In genomic region chr1:7339014-7339413, GRCh38 we compare ENCODE assay signal across 27 cellular contexts.
"Had no signal": no experiment of that assay in that cellular context is flagged by ENCODE, and none has a peak within 500 bp of the region (broad histone marks: within the 10 kb centered on the region; RNA-seq: fewer than 3 reads in every experiment).

No MANE protein-coding gene starts in this region.

- H3K4me3 ChIP-seq: adrenal gland, ascending aorta, breast epithelium, coronary artery, dorsolateral prefrontal cortex, gastrocnemius medialis had no signal

- H3K27ac ChIP-seq: adrenal gland, ascending aorta, breast epithelium, coronary artery, dorsolateral prefrontal cortex, foreskin keratinocyte, gastrocnemius medialis had no signal

- ATAC-seq: activated CD4-positive, alpha-beta T cell treated with anti-CD3 and anti-CD28 coated beads for 36 hours; activated CD8-positive, alpha-beta memory T cell treated with anti-CD3 and anti-CD28 coated beads, Interleukin-2, amount 10 ng/mL, durations not matched to agents 7 days and 5 days; activated CD8-positive, alpha-beta T cell treated with anti-CD3 and anti-CD28 coated beads, Interleukin-2, amount 10 ng/mL, durations not matched to agents 7 days and 5 days; activated naive CD8-positive, alpha-beta T cell treated with anti-CD3 and anti-CD28 coated beads, Interleukin-2, amount 50 U/mL, for 24 hours; esophagus mucosa; foreskin keratinocyte; gastrocnemius medialis; T-helper 17 cell had no signal

- H3K9me3 ChIP-seq: adrenal gland, ascending aorta, breast epithelium, gastrocnemius medialis had no signal

- H3K27me3 ChIP-seq: adrenal gland, ascending aorta, breast epithelium, dorsolateral prefrontal cortex had no signal

- H3K4me1 ChIP-seq: adrenal gland, ascending aorta, breast epithelium had no signal

- H3K36me3 ChIP-seq: adrenal gland, ascending aorta, breast epithelium, gastrocnemius medialis had no signal

- DNase-seq: activated CD4-positive, alpha-beta memory T cell treated with anti-CD3 and anti-CD28 coated beads for 36 hours; activated CD4-positive, alpha-beta T cell treated with anti-CD3 and anti-CD28 coated beads for 36 hours; activated CD4-positive, alpha-beta T cell treated with anti-CD3 and anti-CD28 coated beads, Interleukin-2, amount 10 ng/mL, durations not matched to agents 24 days and 14 days; activated CD4-positive, CD25-positive, alpha-beta regulatory T cell; activated CD4-positive, CD25-positive, alpha-beta regulatory T cell treated with anti-CD3 and anti-CD28 coated beads, Interleukin-2, amount 50 U/mL, for 72 hours; activated CD8-positive, alpha-beta memory T cell treated with anti-CD3 and anti-CD28 coated beads, Interleukin-2, amount 10 ng/mL, durations not matched to agents 7 days and 5 days; activated CD8-positive, alpha-beta memory T cell treated with anti-CD3 and anti-CD28 coated beads, Interleukin-2, amount 50 U/mL, for 4 hours; activated CD8-positive, alpha-beta T cell treated with anti-CD3 and anti-CD28 coated beads, Interleukin-2, amount 10 ng/mL, durations not matched to agents 7 days and 5 days; activated effector memory CD4-positive, alpha-beta T cell treated with anti-CD3 and anti-CD28 coated beads, Interleukin-2, amount 50 U/mL, for 16 hours; activated naive CD4-positive, alpha-beta T cell treated with anti-CD3 and anti-CD28 coated beads for 36 hours; activated naive CD8-positive, alpha-beta T cell treated with anti-CD3 and anti-CD28 coated beads for 36 hours; activated naive CD8-positive, alpha-beta T cell treated with anti-CD3 and anti-CD28 coated beads, Interleukin-2, amount 50 U/mL, for 24 hours; activated T-cell treated with anti-CD3 and anti-CD28 coated beads, Interleukin-2, amount 50 U/mL, for 1 hour; activated T-cell treated with anti-CD3 and anti-CD28 coated beads, Interleukin-2, amount 50 U/mL, for 48 hours; adrenal gland; dorsolateral prefrontal cortex; effector memory CD4-positive, alpha-beta T cell; endodermal cell; foreskin keratinocyte; gastrocnemius medialis; T-helper 1 cell; T-helper 17 cell; T1000 had no signal
